Comparison of ENCODE assay signal across 8 cellular contexts in the genomic region with DNA sequence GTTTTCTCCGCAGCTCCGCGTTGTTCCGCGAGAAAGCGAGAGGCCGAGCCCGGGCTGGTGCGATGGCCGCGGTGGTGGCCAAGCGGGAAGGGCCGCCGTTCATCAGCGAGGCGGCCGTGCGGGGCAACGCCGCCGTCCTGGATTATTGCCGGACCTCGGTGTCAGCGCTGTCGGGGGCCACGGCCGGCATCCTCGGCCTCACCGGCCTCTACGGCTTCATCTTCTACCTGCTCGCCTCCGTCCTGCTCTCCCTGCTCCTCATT. TPM values are rescaled to one million over a fixed set of nuclear protein-coding genes. Genes with fewer than 3 reads are reported as not detected.
DNase-seq lines count a peak whose midpoint lies in the region; ATAC-seq and TF ChIP-seq lines count a peak whose summit lies in the region.

No MANE protein-coding gene starts in this region.

- TF ChIP-seq EP300 in neural cell (conservative IDR thresholded peaks at IDR 0.05; ENCODE audit: poor library complexity, severe bottlenecking), result no peak

- H3K4me3 ChIP-seq in DND-41 (ENCODE audit: low read depth in 1 of 2, low read length in 2 of 2) (peak overlapping the region; percentile 95 to 97), choroid plexus epithelial cell (ENCODE audit: low read depth, low read length) (peak overlapping the region; percentile 99), neural cell (ENCODE audit: low read length) (peak overlapping the region; percentile 100)

- peaks cover 13% of the 10 kb centered on the region for H3K36me3 ChIP-seq in DND-41 (ENCODE audit: insufficient read depth, low read length)
- no peaks in the 10 kb centered on the region for H3K36me3 ChIP-seq in neural cell (ENCODE audit: insufficient read depth, low read length)

- peak overlapping the region; percentile 95 for H3K9ac ChIP-seq in DND-41 (ENCODE audit: low read depth, low read length)
- H3K9ac ChIP-seq in neural cell (ENCODE audit: low read length), result peak overlapping the region; percentile 85

- H3K27me3 ChIP-seq in DND-41 (ENCODE audit: insufficient read depth, low read length, poor library complexity) (no peaks in the 10 kb centered on the region), neural cell (ENCODE audit: insufficient read depth, low read depth, low read length) (no peaks in the 10 kb centered on the region)

- H3K4me1 ChIP-seq in DND-41 (ENCODE audit: insufficient read depth, low read length), result peaks cover 30% of the 10 kb centered on the region

- no peaks in the 10 kb centered on the region for H3K9me2 ChIP-seq in neural cell (ENCODE audit: insufficient read depth, low read length)

- TF ChIP-seq CTCF in DND-41 (IDR thresholded peaks at IDR 0.05; ENCODE audit: borderline replicate concordance, extremely low read depth, low read length, poor library complexity, severe bottlenecking) (no peak), choroid plexus epithelial cell (conservative IDR thresholded peaks at IDR 0.05; ENCODE audit: low read depth, low read length) (no peak), neural cell (IDR thresholded peaks at IDR 0.05; ENCODE audit: poor library complexity, severe bottlenecking) (no peak)

- DNase-seq in DND-41 (no peak), choroid plexus epithelial cell (ENCODE audit: low read depth) (no peak), EL (no peak)

- H3F3A ChIP-seq in neural cell (ENCODE audit: insufficient read depth, low read length, poor library complexity, severe bottlenecking), result no peaks in the 10 kb centered on the region

- H3K4me2 ChIP-seq in DND-41 (ENCODE audit: insufficient read depth, low read length), result peak overlapping the region; percentile 98
- peak overlapping the region; percentile 66 for H3K4me2 ChIP-seq in neural cell (ENCODE audit: low read length)

- H4K20me1 ChIP-seq in DND-41 (ENCODE audit: insufficient read depth, low read length), result peaks cover 14% of the 10 kb centered on the region
- no peaks in the 10 kb centered on the region for H4K20me1 ChIP-seq in neural cell (ENCODE audit: insufficient read depth)

- ATAC-seq in DND-41 (ENCODE audit: insufficient read depth, low read depth) (no peak), HG03469 (IDR thresholded peaks at IDR 0.05; ENCODE audit: unreplicated experiment) (peak; percentile 6), HG03159 (IDR thresholded peaks at IDR 0.05; ENCODE audit: unreplicated experiment) (no peak), HG03432 (IDR thresholded peaks at IDR 0.05; ENCODE audit: unreplicated experiment) (no peak), HG03439 (IDR thresholded peaks at IDR 0.05; ENCODE audit: unreplicated experiment) (no peak)

- H3K27ac ChIP-seq in DND-41 (ENCODE audit: low read length), result peak overlapping the region; percentile 92
- H3K27ac ChIP-seq in neural cell (ENCODE audit: low read length), result peak overlapping the region; percentile 76

- no peak for TF ChIP-seq RAD21 in neural cell (conservative IDR thresholded peaks at IDR 0.05)

- H2AFZ ChIP-seq in DND-41 (ENCODE audit: low read depth, low read length), result peak overlapping the region; percentile 95
- H2AFZ ChIP-seq in neural cell (ENCODE audit: low read depth, low read length), result peak overlapping the region; percentile 88

- H3K79me2 ChIP-seq in DND-41 (ENCODE audit: insufficient read depth, low read length) (peaks cover 30% of the 10 kb centered on the region), neural cell (replicated peaks; ENCODE audit: insufficient read depth, low read length) (peaks cover 30% of the 10 kb centered on the region)

- H3K9me3 ChIP-seq in DND-41 (ENCODE audit: insufficient read depth, low read length, severe bottlenecking) (no peaks in the 10 kb centered on the region), neural cell (ENCODE audit: low read length) (no peaks in the 10 kb centered on the region)

TF ChIP-seq in neural cell, 6 proteins besides CTCF, POLR2A, EP300 and RAD21:
- TF ChIP-seq MXI1 (conservative IDR thresholded peaks at IDR 0.05; ENCODE audit: poor library complexity, severe bottlenecking), result no peak
- TF ChIP-seq POLR2AphosphoS5 (IDR thresholded peaks at IDR 0.05), result no peak
- TF ChIP-seq SMC3 (conservative IDR thresholded peaks at IDR 0.05; ENCODE audit: poor library complexity), result no peak
- TF ChIP-seq REST (IDR thresholded peaks at IDR 0.05; ENCODE audit: borderline replicate concordance), result no peak

RNA-seq across cellular contexts. Expression of gene EMC6, which starts 0.4 kb away (rescaled TPM):
- polyA plus RNA-seq in neural cell, result 61.7 and 87.8 TPM in 2 replicates
- 22.8 and 30.9 TPM in 2 replicates for polyA minus RNA-seq in neural cell

RNA-seq across cellular contexts. Expression of gene TAX1BP3, which starts 0.6 kb away (rescaled TPM):
- 79.2 and 82.8 TPM in 2 replicates for polyA plus RNA-seq in neural cell
- polyA minus RNA-seq in neural cell, result 42.7 and 48.9 TPM in 2 replicates

RNA-seq across cellular contexts. Expression of gene P2RX5, which starts 26.9 kb away (rescaled TPM):
- polyA plus RNA-seq in neural cell, result 7.0 and 9.0 TPM in 2 replicates
- 1.9 and 2.8 TPM in 2 replicates for polyA minus RNA-seq in neural cell

RNA-seq across cellular contexts. Expression of gene CTNS, which starts 32.5 kb away (rescaled TPM):
- 8.8 and 14.2 TPM in 2 replicates for polyA plus RNA-seq in neural cell
- 10.5 and 15.3 TPM in 2 replicates for polyA minus RNA-seq in neural cell

RNA-seq across cellular contexts. Expression of gene SHPK, which starts 33.0 kb away (rescaled TPM):
- 14.3 and 15.6 TPM in 2 replicates for polyA plus RNA-seq in neural cell
- 25.1 and 28.2 TPM in 2 replicates for polyA minus RNA-seq in neural cell
